In genomic region chr3:157436583-157437300, GRCh38 we compare ENCODE assay signal across 8 cellular contexts. TPM values are rescaled to one million over a fixed set of nuclear protein-coding genes. Genes with fewer than 3 reads are reported as not detected.
A peak's percentile ranks its signal among the peaks of the same experiment; 100 is the strongest.
DNase-seq lines count a peak whose midpoint lies in the region; ATAC-seq and TF ChIP-seq lines count a peak whose summit lies in the region.

Gene PTX3, plus strand, starts transcription at chr3:157436850. Its CDS starts 84 bp downstream, at chr3:157436934.

- peaks cover 7% of the 10 kb centered on the region; the same call in 1 of the 2 replicates for H3K79me2 ChIP-seq in PC-9 (ENCODE audit: low read depth)

- H3K27me3 ChIP-seq in PC-9 (ENCODE audit: insufficient read depth, low read depth) (no peaks in the 10 kb centered on the region), lower lobe of right lung (ENCODE audit: low read depth) (no peaks in the 10 kb centered on the region)

- ATAC-seq in lower lobe of right lung (peak; percentile 82 to 87), HG02840 (IDR thresholded peaks at IDR 0.05; ENCODE audit: low FRiP score, unreplicated experiment) (no peak)
- ATAC-seq in stimulated activated effector memory CD8-positive, alpha-beta T cell treated with anti-CD3 and anti-CD28 coated beads, Interleukin-12 subunit alpha, Interleukin-12 subunit beta, amount 100 ng/mL, for 72 hours, result no peak

- no peaks in the 10 kb centered on the region for H3K9me3 Mint-ChIP-seq in dendritic cell treated with granulocyte-macrophage colony-stimulating factor and Interleukin-4, amounts not matched to agents 40 ng/mL and 50 ng/mL, for 4 days
- H3K9me3 Mint-ChIP-seq in stimulated activated effector memory CD8-positive, alpha-beta T cell treated with anti-CD3 and anti-CD28 coated beads, Interleukin-12 subunit alpha, Interleukin-12 subunit beta, amount 100 ng/mL, for 72 hours, result no peaks in the 10 kb centered on the region

- peaks cover 17% of the 10 kb centered on the region for H3K27me3 Mint-ChIP-seq in dendritic cell treated with granulocyte-macrophage colony-stimulating factor and Interleukin-4, amounts not matched to agents 40 ng/mL and 50 ng/mL, for 4 days

- H2AFZ ChIP-seq in PC-9, result peak within 1 kb of the TSS; percentile 82

- BruUV-seq in PC-9 (replicated peaks; lab: Mats Ljungman, UMichigan), result no TSS peak

- H3K9me3 ChIP-seq in PC-9 (ENCODE audit: insufficient read depth, low read depth) (no peaks in the 10 kb centered on the region), lower lobe of right lung (no peaks in the 10 kb centered on the region)

- peak within 1 kb of the TSS; percentile 89 for H3K4me2 ChIP-seq in PC-9

- H3K27ac ChIP-seq in PC-9 (peak within 1 kb of the TSS; percentile 63), lower lobe of right lung (no peak within 1 kb of the TSS)

- DNase-seq in NCI-H2171 treated with DMSO at 0.1 percent for 48 hours (lab: John Stamatoyannopoulos, UW), result peak; percentile 49
- no peak for DNase-seq in NCI-H2171 (lab: John Stamatoyannopoulos, UW)
- peak; percentile 22 to 81 for DNase-seq in PC-9
- no peak for DNase-seq in lower lobe of right lung
- no peak for DNase-seq in stimulated activated effector memory CD8-positive, alpha-beta T cell treated with anti-CD3 and anti-CD28 coated beads, Interleukin-12 subunit alpha, Interleukin-12 subunit beta, amount 100 ng/mL, for 72 hours (ENCODE audit: low spot score in 2 of 2)

- no peaks in the 10 kb centered on the region for H3K9me2 ChIP-seq in PC-9 (ENCODE audit: insufficient read depth)

- H3K4me1 ChIP-seq in PC-9 (replicated peaks; ENCODE audit: insufficient read depth), result peaks cover 25% of the 10 kb centered on the region
- peaks cover 28% of the 10 kb centered on the region for H3K4me1 ChIP-seq in lower lobe of right lung

- H3K4me3 ChIP-seq in PC-9 (peak within 1 kb of the TSS; percentile 91), lower lobe of right lung (peak within 1 kb of the TSS; percentile 57)

- CTCF ChIA-PET in PC-9 (lab: Charles Lee), result interaction anchor here (0.6 kb wide), 1 partner anchor 92 kb away, joined by 3 read pairs; no protein-coding TSS in a partner anchor

- H3K36me3 ChIP-seq in PC-9 (ENCODE audit: low read depth) (0 out of 2 replicates have a peak, but pooled peaks cover 6% of the 10 kb centered on the region), lower lobe of right lung (no peaks in the 10 kb centered on the region)

- H3K4me3 Mint-ChIP-seq in dendritic cell treated with granulocyte-macrophage colony-stimulating factor and Interleukin-4, amounts not matched to agents 40 ng/mL and 50 ng/mL, for 4 days, result peak within 1 kb of the TSS; percentile 85
- H3K4me3 Mint-ChIP-seq in stimulated activated effector memory CD8-positive, alpha-beta T cell treated with anti-CD3 and anti-CD28 coated beads, Interleukin-12 subunit alpha, Interleukin-12 subunit beta, amount 100 ng/mL, for 72 hours, result no peak within 1 kb of the TSS

- POLR2A ChIA-PET in PC-9 (lab: Charles Lee; ENCODE audit: unreplicated experiment), result no interaction called here

- no peaks in the 10 kb centered on the region for H3K36me3 Mint-ChIP-seq in dendritic cell treated with granulocyte-macrophage colony-stimulating factor and Interleukin-4, amounts not matched to agents 40 ng/mL and 50 ng/mL, for 4 days (ENCODE audit: low read depth)
- no peaks in the 10 kb centered on the region for H3K36me3 Mint-ChIP-seq in stimulated activated effector memory CD8-positive, alpha-beta T cell treated with anti-CD3 and anti-CD28 coated beads, Interleukin-12 subunit alpha, Interleukin-12 subunit beta, amount 100 ng/mL, for 72 hours

- H3K27ac Mint-ChIP-seq in dendritic cell treated with granulocyte-macrophage colony-stimulating factor and Interleukin-4, amounts not matched to agents 40 ng/mL and 50 ng/mL, for 4 days, result peak within 1 kb of the TSS; percentile 52
- no peak within 1 kb of the TSS for H3K27ac Mint-ChIP-seq in stimulated activated effector memory CD8-positive, alpha-beta T cell treated with anti-CD3 and anti-CD28 coated beads, Interleukin-12 subunit alpha, Interleukin-12 subunit beta, amount 100 ng/mL, for 72 hours

- intact Hi-C loops in PC-9 (cut with micrococcal nuclease; ENCODE audit: unreplicated experiment) (loop anchor here (2.0 to 5.0 kb wide), 2 partner anchors 76 to 274 kb away; partner anchors contain the start of gene CCNL1), lower lobe of right lung (cut with DNase I) (no loop called here)
- intact Hi-C loops in dendritic cell treated with granulocyte-macrophage colony-stimulating factor and Interleukin-4, amounts not matched to agents 40 ng/mL and 50 ng/mL, for 4 days (cut with micrococcal nuclease), result no loop called here

- H3F3A ChIP-seq in PC-9 (ENCODE audit: insufficient read depth, low read depth), result peaks cover 18% of the 10 kb centered on the region; the same call in 1 of the 2 replicates

- TF ChIP-seq CTCF in PC-9 (conservative IDR thresholded peaks at IDR 0.05) (no peak), lower lobe of right lung (IDR thresholded peaks at IDR 0.05) (no peak), subcutaneous adipose tissue (IDR thresholded peaks at IDR 0.05; ENCODE audit: low read depth) (no peak)

- H3K4me1 Mint-ChIP-seq in dendritic cell treated with granulocyte-macrophage colony-stimulating factor and Interleukin-4, amounts not matched to agents 40 ng/mL and 50 ng/mL, for 4 days (ENCODE audit: low read depth), result peaks cover 22% of the 10 kb centered on the region
- H3K4me1 Mint-ChIP-seq in stimulated activated effector memory CD8-positive, alpha-beta T cell treated with anti-CD3 and anti-CD28 coated beads, Interleukin-12 subunit alpha, Interleukin-12 subunit beta, amount 100 ng/mL, for 72 hours, result peaks cover 8% of the 10 kb centered on the region

- H4K20me1 ChIP-seq in PC-9 (ENCODE audit: insufficient read depth), result no peaks in the 10 kb centered on the region

RNA-seq across cellular contexts. Expression of gene PTX3, which starts in this region (rescaled TPM):
- total RNA-seq in PC-9 (2021), result 0.59 and 1.1 TPM in 2 replicates
- 3.2 TPM for total RNA-seq in lower lobe of right lung
- 10 to 100 TPM; 26.0 to 93.1 (median 76.6) TPM for total RNA-seq in subcutaneous adipose tissue

Comparison
In these comparisons a context has a peak if more than half of its experiments do, and no peak if none do; other contexts are left out.
1. DNase-seq: peak in NCI-H2171 treated with DMSO at 0.1 percent for 48 hours (single experiment) and PC-9 (2 of 2); none in NCI-H2171 (single experiment), lower lobe of right lung (single experiment) and stimulated activated effector memory CD8-positive, alpha-beta T cell treated with anti-CD3 and anti-CD28 coated beads, Interleukin-12 subunit alpha, Interleukin-12 subunit beta, amount 100 ng/mL, for 72 hours (0 of 2).
2. ATAC-seq: peak in lower lobe of right lung (2 of 2); none in HG02840 (single experiment) and stimulated activated effector memory CD8-positive, alpha-beta T cell treated with anti-CD3 and anti-CD28 coated beads, Interleukin-12 subunit alpha, Interleukin-12 subunit beta, amount 100 ng/mL, for 72 hours (single experiment).